Comparison of ENCODE assay signal across 8 cellular contexts in the genomic region with DNA sequence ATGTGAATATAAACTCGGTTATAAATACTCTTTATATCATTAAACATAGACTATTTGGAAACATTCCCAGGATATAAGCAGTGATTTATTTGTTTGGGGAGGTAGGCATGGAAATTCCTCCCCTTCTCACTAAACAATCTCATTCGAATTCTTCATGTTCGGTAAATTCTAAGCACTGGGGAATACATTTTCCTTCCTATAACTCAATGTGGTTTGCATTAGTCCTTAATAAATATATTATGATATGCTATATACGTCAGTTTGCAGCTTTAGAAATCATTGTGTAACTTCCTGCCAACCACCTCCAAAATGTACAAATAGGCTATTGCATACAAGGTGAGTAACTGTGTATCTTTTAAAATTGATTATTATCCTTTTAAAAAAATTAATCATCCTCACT.
"Had no signal": no experiment of that assay in that cellular context is flagged by ENCODE, and none has a peak within 500 bp of the region (broad histone marks: within the 10 kb centered on the region; RNA-seq: fewer than 3 reads in every experiment).

No MANE protein-coding gene starts in this region.

- H3K9ac ChIP-seq: GM23248 had no signal

- H3K27ac Mint-ChIP-seq: IgD-negative memory B cell had no signal

- H3K9me3 Mint-ChIP-seq: IgD-negative memory B cell had no signal

- H3K4me1 Mint-ChIP-seq: IgD-negative memory B cell had no signal

- H3K27ac ChIP-seq: GM23248, HL-60 had no signal

- DNase-seq: GM23248, GOT3, H7, HCEC 1CT, KBM-7 had no signal

- H3K27me3 Mint-ChIP-seq: IgD-negative memory B cell had no signal

- H2AFZ ChIP-seq: GM23248 had no signal

- H3K4me3 ChIP-seq: GM23248 had no signal

- ATAC-seq: HepG2 had no signal
